23 cellular contexts compared by ENCODE assay signal in genomic region chr1:234586892-234587445, GRCh38. TPM values are rescaled to one million over a fixed set of nuclear protein-coding genes. Genes with fewer than 3 reads are reported as not detected.
DNase-seq lines count a peak whose midpoint lies in the region; ATAC-seq, FAIRE-seq and TF ChIP-seq lines count a peak whose summit lies in the region.
"Had no signal": no experiment of that assay in that cellular context is flagged by ENCODE, and none has a peak within 500 bp of the region (broad histone marks: within the 10 kb centered on the region; RNA-seq: fewer than 3 reads in every experiment).

No MANE protein-coding gene starts in this region.

- no peaks in the 10 kb centered on the region for H3K9me3 ChIP-seq in left ventricle myocardium inferior (replicated peaks)
- H3K9me3 ChIP-seq in GM12878 (replicated peaks; ENCODE audit: control insufficient read depth, insufficient read depth, low read length), result no peaks in the 10 kb centered on the region
- H3K9me3 ChIP-seq in psoas muscle, result no peaks in the 10 kb centered on the region
- no peaks in the 10 kb centered on the region for H3K9me3 ChIP-seq in suprapubic skin

- H3K27ac ChIP-seq in left ventricle myocardium inferior (replicated peaks), result peak overlapping the region; percentile 91
- H3K27ac ChIP-seq in GM12878 (ENCODE audit: control insufficient read depth, insufficient read depth), result no peak overlapping the region
- H3K27ac ChIP-seq in psoas muscle, result peak overlapping the region; percentile 97
- no peak overlapping the region for H3K27ac ChIP-seq in suprapubic skin

- CTCF ChIA-PET in GM12878 (lab: Yijun Ruan, JAX), result no interaction called here

- no peak overlapping the region for H2AFZ ChIP-seq in GM12878 (ENCODE audit: control insufficient read depth, low read depth, low read length)

- ATAC-seq in Right ventricle myocardium superior (ENCODE audit: poor library complexity), result no peak
- ATAC-seq in GM12878, result no peak
- no peak for ATAC-seq in psoas muscle
- ATAC-seq: esophagus mucosa; stimulated activated naive CD8-positive, alpha-beta T cell treated with anti-CD3 and anti-CD28 coated beads, Interleukin-15, Interleukin-2, amounts not matched to agents 100 U/mL and 50 U/mL, for 24 hours had no signal

- H4K20me1 ChIP-seq in GM12878 (ENCODE audit: control insufficient read depth, insufficient read depth), result no peaks in the 10 kb centered on the region

- H3K4me2 ChIP-seq in GM12878 (ENCODE audit: control insufficient read depth, insufficient read depth), result no peak overlapping the region

- H3K4me3 ChIP-seq in left ventricle myocardium inferior, result no peak overlapping the region
- no peak overlapping the region for H3K4me3 ChIP-seq in GM12878
- H3K4me3 ChIP-seq in psoas muscle, result no peak overlapping the region
- no peak overlapping the region for H3K4me3 ChIP-seq in suprapubic skin

- H3K79me2 ChIP-seq in GM12878 (ENCODE audit: control insufficient read depth, insufficient read depth, low read length), result no peaks in the 10 kb centered on the region

- H3K27me3 ChIP-seq in left ventricle myocardium inferior (ENCODE audit: low read depth), result no peaks in the 10 kb centered on the region
- no peaks in the 10 kb centered on the region; a peak in 1 of 4 replicates for H3K27me3 ChIP-seq in GM12878 (replicated peaks in 1 of 2; ENCODE audit: control insufficient read depth in 2 of 2, insufficient read depth in 2 of 2, low read length in 1 of 2)
- no peaks in the 10 kb centered on the region for H3K27me3 ChIP-seq in psoas muscle (ENCODE audit: insufficient read depth in 3 of 3, low read length in 2 of 3)
- H3K27me3 ChIP-seq in suprapubic skin, result no peaks in the 10 kb centered on the region

- peaks cover 68% of the 10 kb centered on the region for H3K4me1 ChIP-seq in left ventricle myocardium inferior
- H3K4me1 ChIP-seq in GM12878 (ENCODE audit: control insufficient read depth, insufficient read depth, low read length), result no peaks in the 10 kb centered on the region
- H3K4me1 ChIP-seq in psoas muscle, result peaks cover 44% of the 10 kb centered on the region
- H3K4me1 ChIP-seq in suprapubic skin, result peaks cover 36% of the 10 kb centered on the region

- RAD21 ChIA-PET in GM12878 (lab: Charles Lee; ENCODE audit: unreplicated experiment), result no interaction called here

- intact Hi-C loops in left ventricle myocardium inferior (cut with micrococcal nuclease), result no loop called here
- intact Hi-C loops in Right ventricle myocardium superior (cut with DNase I), result no loop called here
- intact Hi-C loops in GM12878 (cut with micrococcal nuclease; ENCODE audit: unreplicated experiment), result no loop called here
- intact Hi-C loops in psoas muscle (cut with DNase I), result no loop called here

- no peak for TF ChIP-seq CTCF in left ventricle myocardium inferior (IDR thresholded peaks at IDR 0.05; ENCODE audit: borderline replicate concordance)
- TF ChIP-seq CTCF in GM12878 (IDR thresholded peaks at IDR 0.05 in 2 of 3, conservative IDR thresholded peaks at IDR 0.05 in 1 of 3; ENCODE audit: control insufficient read depth in 2 of 3, extremely low read depth in 1 of 3, insufficient read depth in 1 of 3, low read depth in 3 of 3, low read length in 3 of 3), result no peak
- TF ChIP-seq CTCF in psoas muscle (IDR thresholded peaks at IDR 0.05), result no peak
- TF ChIP-seq CTCF in suprapubic skin (IDR thresholded peaks at IDR 0.05), result no peak

- WGBS in GM12878 (ENCODE audit: insufficient coverage, insufficient replicate concordance, low lambda C conversion rate, missing lambda C conversion rate), result 53% methylated on average over 12 of the region's 12 CpGs
- WGBS in psoas muscle, 3 donors, result 78 to 86% (median 84%) methylated on average over 12 of the region's 12 CpGs
- whole genome bisulfite sequencing in suprapubic skin, result 83% methylated on average over 12 of the region's 12 CpGs

- H3K36me3 ChIP-seq in left ventricle myocardium inferior (no peaks in the 10 kb centered on the region), GM12878 (ENCODE audit: control insufficient read depth in 2 of 2, insufficient read depth in 2 of 2, low read length in 1 of 2) (no peaks in the 10 kb centered on the region; a peak in 1 of 4 replicates), psoas muscle (ENCODE audit: insufficient read depth in 1 of 2, low read depth in 1 of 2) (no peaks in the 10 kb centered on the region), suprapubic skin (no peaks in the 10 kb centered on the region)

- H3K9ac ChIP-seq in GM12878 (ENCODE audit: control insufficient read depth, insufficient read depth, low read length), result no peak overlapping the region

- no TSS peak for BruUV-seq in GM12878 (replicated peaks; lab: Mats Ljungman, UMichigan)

- POLR2A ChIA-PET in GM12878 (lab: Charles Lee), result no interaction called here

- TF ChIP-seq EP300 in GM12878 (IDR thresholded peaks at IDR 0.05; ENCODE audit: borderline replicate concordance in 1 of 2, control insufficient read depth in 1 of 2, low read depth in 2 of 2, low read length in 2 of 2) (no peak), suprapubic skin (IDR thresholded peaks at IDR 0.05) (no peak)

- DNase-seq in left ventricle myocardium inferior (no peak), Right ventricle myocardium superior (no peak), GM12878 (ENCODE audit: low read depth, low spot score) (no peak), psoas muscle (no peak), suprapubic skin (ENCODE audit: low spot score in 2 of 2) (no peak), NCI-H2081 treated with DMSO at 0.1 percent for 48 hours (lab: John Stamatoyannopoulos, UW) (no peak), cerebellum (ENCODE audit: low spot score) (no peak), EL (no peak)
- DNase-seq: activated CD8-positive, alpha-beta memory T cell treated with anti-CD3 and anti-CD28 coated beads, Interleukin-2, amount 50 U/mL, for 48 hours; activated gamma-delta T cell treated with Interleukin-2 at 50 U/mL for 16 hours; amygdala; C1 segment of cervical spinal cord; Calu3; effector memory CD4-positive, alpha-beta T cell; HCEC 1CT; midbrain; NCI-H1105; NCI-H524 treated with DMSO at 0.1 percent for 48 hours; SHP77; stimulated activated CD4-positive, alpha-beta T cell treated with anti-CD3 and anti-CD28 coated beads, Interleukin-4, amount 100 ng/mL, for 1 hour; stimulated activated naive CD8-positive, alpha-beta T cell treated with anti-CD3 and anti-CD28 coated beads, Interleukin-15, Interleukin-2, amounts not matched to agents 100 U/mL and 50 U/mL, for 24 hours had no signal

- no peak for TF ChIP-seq RAD21 in GM12878 (IDR thresholded peaks at IDR 0.05; ENCODE audit: insufficient read depth, low read depth, low read length)

- in situ Hi-C loops in GM12878 (cut with MboI), result no loop called here

- FAIRE-seq in GM12878 (lab: Jason Lieb, UNC), result no peak
- FAIRE-seq: HTR-8/SVneo had no signal

- TF ChIP-seq POLR2A in GM12878 (IDR thresholded peaks at IDR 0.05; ENCODE audit: low read depth, low read length) (no peak), suprapubic skin (IDR thresholded peaks at IDR 0.05) (no peak)

- SMC1A ChIA-PET in GM12878 (lab: Charles Lee; ENCODE audit: uncharacterized antibody, unreplicated experiment), result no interaction called here

TF ChIP-seq in GM12878, 131 proteins besides CTCF, POLR2A, EP300 and RAD21:
- peak; percentile 21; the same call in 1 of the 2 replicates for TF ChIP-seq IKZF1 (conservative IDR thresholded peaks at IDR 0.05)
- TF ChIP-seq SPI1 (IDR thresholded peaks at IDR 0.05; ENCODE audit: borderline replicate concordance, insufficient read depth, low read depth, low read length), result peak; percentile 51
- no peak for TF ChIP-seq TAF1 (IDR thresholded peaks at IDR 0.05; ENCODE audit: borderline replicate concordance, low read depth, low read length)

RNA-seq across cellular contexts. Expression of gene IRF2BP2, which starts 23.0 kb away (rescaled TPM):
- total RNA-seq in left ventricle myocardium inferior, result 126 TPM
- total RNA-seq in Right ventricle myocardium superior, result 119 TPM
- total RNA-seq in GM12878 (2013; cell fraction: nucleolus; rRNA removed), result 219 and 220 TPM in 2 replicates
- 54.6 and 61.4 TPM in 2 replicates for total RNA-seq in GM12878 (2014; rRNA removed)
- 54.4 and 55.4 TPM in 2 replicates for total RNA-seq in GM12878 (2014; rRNA removed; fragmentation: Illumina TruSeq; extraction: Trizol)
- total RNA-seq in GM12878 (2021), result 114 TPM in 2 replicates
- polyA plus RNA-seq in GM12878 (2011; ENCODE audit: low read depth), result 26.9 TPM
- 39.2 and 49.2 TPM in 2 replicates for polyA plus RNA-seq in GM12878 (2011; rRNA removed)
- polyA plus RNA-seq in GM12878 (2011; cell fraction: cytosol; rRNA removed), result 60.1 and 68.0 TPM in 2 replicates
- polyA plus RNA-seq in GM12878 (2011; cell fraction: nucleus; rRNA removed), result 254 and 345 TPM in 2 replicates
- 63.0 and 95.9 TPM in 2 replicates for polyA plus RNA-seq in GM12878 (2012)
- 23.9 and 64.7 TPM in 2 replicates for polyA plus RNA-seq in GM12878 (2014; fragmentation: Illumina TruSeq; extraction: Trizol)
- 10 to 100 TPM; 26.2 to 28.1 TPM for polyA plus RNA-seq in GM12878 (2014; fragmentation: Nextera tagmentation; extraction: Ambion mirVana)
- polyA plus RNA-seq in GM12878 (2014; rRNA removed), result 57.6 and 68.9 TPM in 2 replicates
- 10 to 100 TPM in 1 of 2 experiments, 1 to 10 TPM in 1; 7.5 to 12.9 TPM for polyA plus RNA-seq in GM12878 (2016; fragmentation: Nextera tagmentation; extraction: Ambion mirVana)
- 43.9 and 108 TPM in 2 replicates for polyA minus RNA-seq in GM12878 (2011; rRNA and poly(A)+ RNA removed)
- polyA minus RNA-seq in GM12878 (2011; cell fraction: cytosol; rRNA and poly(A)+ RNA removed), result 82.8 and 86.3 TPM in 2 replicates
- 96.7 and 119 TPM in 2 replicates for polyA minus RNA-seq in GM12878 (2011; cell fraction: nucleus; rRNA and poly(A)+ RNA removed)
- 100 to 1,000 TPM in 1 of 4 donors, 10 to 100 TPM in 3; 73.4 to 116 (median 87.8) TPM for total RNA-seq in psoas muscle
- polyA plus RNA-seq in psoas muscle, result 10 to 100 TPM; 53.6 to 63.6 (median 56.4) TPM
- 100 to 1,000 TPM; 129 to 195 (median 159) TPM for total RNA-seq in suprapubic skin
- total RNA-seq in cerebellum, result 96.2 TPM

Comparison
In these comparisons a context has a peak if more than half of its experiments do, and no peak if none do; other contexts are left out.
1. H3K27ac ChIP-seq: peak in left ventricle myocardium inferior (single experiment) and psoas muscle (single experiment); none in GM12878 (single experiment) and suprapubic skin (single experiment).